ENCODE assay signal across 27 cellular contexts in the genomic region with DNA sequence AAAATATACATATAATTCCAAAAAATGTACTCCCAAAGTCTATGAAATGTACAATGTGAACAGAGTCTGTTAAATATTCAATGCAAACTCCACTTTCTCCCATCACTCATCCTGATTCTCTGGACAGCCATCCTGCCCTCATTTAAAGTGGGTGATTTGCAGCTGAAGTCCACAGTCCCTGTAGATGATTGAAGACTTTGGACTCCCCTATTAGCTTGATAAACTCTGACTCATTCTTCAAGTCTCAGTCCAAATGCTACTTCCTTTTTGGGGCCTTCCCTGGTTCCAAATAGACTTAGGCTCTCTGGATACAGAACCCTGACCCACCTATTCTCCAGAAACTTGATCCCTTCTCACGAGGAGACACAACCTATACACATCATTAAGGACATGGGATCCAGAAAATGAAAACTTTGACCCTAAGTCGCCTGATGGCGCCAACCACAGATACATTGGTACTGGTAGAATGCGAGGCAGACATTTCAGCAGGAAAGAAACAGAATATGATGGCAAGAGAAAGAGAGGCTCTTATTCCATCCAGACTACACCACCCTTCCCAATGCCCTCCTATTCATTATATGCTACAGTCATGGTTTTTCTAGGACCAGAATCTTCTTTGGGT.
A peak's percentile ranks its signal among the peaks of the same experiment; 100 is the strongest.
DNase-seq lines count a peak whose midpoint lies in the region; ATAC-seq and TF ChIP-seq lines count a peak whose summit lies in the region.
"Had no signal": no experiment of that assay in that cellular context is flagged by ENCODE, and none has a peak within 500 bp of the region (broad histone marks: within the 10 kb centered on the region; RNA-seq: fewer than 3 reads in every experiment).

No MANE protein-coding gene starts in this region.

- H3K4me3 ChIP-seq in colonic mucosa (no peak overlapping the region), mucosa of rectum (ENCODE audit: low read length in 2 of 2) (no peak overlapping the region)
- H3K4me3 ChIP-seq: ovary, right atrium auricular region, spleen had no signal

- H3K9me3 ChIP-seq in colonic mucosa: no peaks in the 10 kb centered on the region
- no peaks in the 10 kb centered on the region for H3K9me3 ChIP-seq in mucosa of rectum (ENCODE audit: control insufficient read depth in 2 of 2, low read length in 2 of 2)
- H3K9me3 ChIP-seq: ovary, right atrium auricular region, spleen had no signal

- TF ChIP-seq CTCF in colonic mucosa (IDR thresholded peaks at IDR 0.05): no peak

- peaks cover 12% of the 10 kb centered on the region for H3K4me1 ChIP-seq in colonic mucosa
- peaks cover 28 to 43% of the 10 kb centered on the region in 2 donors for H3K4me1 ChIP-seq in mucosa of rectum (ENCODE audit: control insufficient read depth in 2 of 2, insufficient read depth in 2 of 2, low read length in 2 of 2)
- H3K4me1 ChIP-seq: right atrium auricular region, spleen had no signal

- H3K9ac ChIP-seq in colonic mucosa (ENCODE audit: low read depth in 2 of 2, low read length in 2 of 2) (no peak overlapping the region), mucosa of rectum (ENCODE audit: low read depth in 1 of 2, low read length in 2 of 2) (no peak overlapping the region)

- DNase-seq in DMS53 (lab: John Stamatoyannopoulos, UW) (peak; percentile 70), LoVo (ENCODE audit: low spot score) (peak; percentile 58), colonic mucosa (peak; percentile 25), NOMO-1 (lab: John Stamatoyannopoulos, UW; ENCODE audit: unreplicated experiment in 2 of 2) (no peak), NCI-H524 (lab: John Stamatoyannopoulos, UW) (no peak)
- DNase-seq: activated gamma-delta T cell; activated T-cell treated with anti-CD3 and anti-CD28 coated beads, Interleukin-2, amount 50 U/mL, for 1 hour; CD4-positive, CD25-positive, alpha-beta regulatory T cell; DMS153; effector CD4-positive, alpha-beta T cell; foreskin fibroblast; GDM1; Kasumi-1; NCI-H1092; NCI-H187 treated with DMSO at 0.1 percent for 48 hours; ovary; PC-3; spleen; stimulated activated CD4-positive, alpha-beta T cell treated with anti-CD3 and anti-CD28 coated beads, Interleukin-2, amount 100 ng/mL, for 48 hours; SW 1271 had no signal

- H3K36me3 ChIP-seq in colonic mucosa (no peaks in the 10 kb centered on the region), mucosa of rectum (ENCODE audit: control insufficient read depth in 2 of 2, insufficient read depth in 2 of 2, low read length in 2 of 2) (no peaks in the 10 kb centered on the region)
- H3K36me3 ChIP-seq: ovary, right atrium auricular region, spleen had no signal

- H3K27ac ChIP-seq in colonic mucosa: peak overlapping the region; percentile 86
- peak overlapping the region; percentile 84 to 88 for H3K27ac ChIP-seq in mucosa of rectum (ENCODE audit: low read depth in 2 of 2, low read length in 2 of 2)
- H3K27ac ChIP-seq: ovary, right atrium auricular region, spleen had no signal

- H3K27me3 ChIP-seq in colonic mucosa (no peaks in the 10 kb centered on the region), mucosa of rectum (ENCODE audit: control insufficient read depth in 2 of 2, insufficient read depth in 2 of 2, low read length in 2 of 2) (no peaks in the 10 kb centered on the region)
- H3K27me3 ChIP-seq: ovary, right atrium auricular region, spleen had no signal

- intact Hi-C loops in colonic mucosa (cut with DNase I): no loop called here

- no peak for ATAC-seq in GM21367 (IDR thresholded peaks at IDR 0.05; ENCODE audit: unreplicated experiment)
- ATAC-seq: left lobe of liver; natural killer cell treated with Interleukin-12 subunit alpha and Interleukin-12 subunit beta and Interleukin-15 and Interleukin-18, amount 100 ng/mL, for 72 hours; PC-3; Right ventricle myocardium inferior; stimulated activated effector memory CD8-positive, alpha-beta T cell treated with anti-CD3 and anti-CD28 coated beads, Interleukin-12 subunit alpha, Interleukin-12 subunit beta, amount 100 ng/mL, for 72 hours had no signal

Comparison
In these comparisons a context has a peak if more than half of its experiments do, and no peak if none do; other contexts are left out.
1. DNase-seq: peak in DMS53 (single experiment), LoVo (single experiment) and colonic mucosa (single experiment); none in NOMO-1 (0 of 2) and NCI-H524 (0 of 2).